28 cellular contexts compared by ENCODE assay signal in genomic region chr2:36374586-36374985, GRCh38. TPM values are rescaled to one million over a fixed set of nuclear protein-coding genes. Genes with fewer than 3 reads are reported as not detected.
A peak's percentile ranks its signal among the peaks of the same experiment; 100 is the strongest.
DNase-seq lines count a peak whose midpoint lies in the region; FAIRE-seq and TF ChIP-seq lines count a peak whose summit lies in the region.
"Had no signal": no experiment of that assay in that cellular context is flagged by ENCODE, and none has a peak within 500 bp of the region (broad histone marks: within the 10 kb centered on the region; RNA-seq: fewer than 3 reads in every experiment).

No MANE protein-coding gene starts in this region.

- H4K20me1 ChIP-seq in GM23248 (ENCODE audit: insufficient read depth) (peaks cover 40% of the 10 kb centered on the region), PC-9 (ENCODE audit: insufficient read depth) (no peaks in the 10 kb centered on the region), mammary epithelial cell (ENCODE audit: insufficient read depth, low read length) (no peaks in the 10 kb centered on the region), smooth muscle cell (ENCODE audit: low read depth) (peaks cover 29% of the 10 kb centered on the region)

- H3K9me3 ChIP-seq in GM23248 (ENCODE audit: low read depth) (no peaks in the 10 kb centered on the region), PC-9 (ENCODE audit: insufficient read depth, low read depth) (no peaks in the 10 kb centered on the region), mammary epithelial cell (replicated peaks; ENCODE audit: insufficient read depth, low read length) (no peaks in the 10 kb centered on the region), muscle layer of colon (ENCODE audit: low read length) (no peaks in the 10 kb centered on the region), smooth muscle cell (replicated peaks; ENCODE audit: low read depth) (no peaks in the 10 kb centered on the region)
- H3K9me3 ChIP-seq in CD4-positive, alpha-beta memory T cell (ENCODE audit: control insufficient read depth in 1 of 2, low read length in 2 of 2): no peaks in the 10 kb centered on the region
- H3K9me3 ChIP-seq: body of pancreas, esophagus squamous epithelium, gastrocnemius medialis, sigmoid colon had no signal

- no peak overlapping the region for H3K27ac Mint-ChIP-seq in CD4-positive, alpha-beta memory T cell
- H3K27ac Mint-ChIP-seq: activated B cell treated with CpG ODN at 0.5 μM for 24 hours; activated CD4-positive, alpha-beta memory T cell treated with anti-CD3 and anti-CD28 coated beads, Interleukin-2, amount 10 ng/mL, durations not matched to agents 7 days and 5 days; CD8-positive, alpha-beta T cell; neural progenitor cell; progenitor cell of endocrine pancreas; stimulated activated naive CD8-positive, alpha-beta T cell treated with anti-CD3 and anti-CD28 coated beads, Interleukin-15, Interleukin-2, amounts not matched to agents 100 ng/mL and 50 ng/mL, for 24 hours; type B pancreatic cell had no signal

- no peak for FAIRE-seq in GM19239 (lab: Jason Lieb, UNC)
- FAIRE-seq: islet of Langerhans had no signal

- in situ Hi-C loops in GM23248 (cut with MboI) (no loop called here), mammary epithelial cell (cut with MboI; ENCODE audit: low sequenced_read_pairs in 2 of 2) (loop anchor here in 1 of 2 donors (5.0 kb wide), 1 partner anchor 63 kb away; no protein-coding TSS in a partner anchor)

- H3K36me3 Mint-ChIP-seq in CD4-positive, alpha-beta memory T cell: no peaks in the 10 kb centered on the region
- H3K36me3 Mint-ChIP-seq: CD8-positive, alpha-beta T cell had no signal

- H3K4me2 ChIP-seq in GM23248 (ENCODE audit: unreplicated experiment) (peak overlapping the region; percentile 23), PC-9 (0 out of 2 replicates have a peak overlapping the region, but pooled peaks have one; percentile 4), mammary epithelial cell (ENCODE audit: insufficient read depth, low read depth, low read length) (peak overlapping the region; percentile 40), smooth muscle cell (no peak overlapping the region)
- H3K4me2 ChIP-seq: neural progenitor cell had no signal

- CTCF ChIA-PET in PC-9 (lab: Charles Lee): interaction anchor here (0.6 kb wide), 1 partner anchor 16 kb away, joined by 3 read pairs; no protein-coding TSS in a partner anchor
- CTCF ChIA-PET in mammary epithelial cell (lab: Charles Lee; ENCODE audit: low non-redundant PET): interaction anchor here (0.7 kb wide), 2 partner anchors 12 to 29 kb away, joined by 5 to 13 read pairs; no protein-coding TSS in a partner anchor
- CTCF ChIA-PET in CD4-positive, alpha-beta memory T cell (lab: Charles Lee; ENCODE audit: partially characterized antibody): no interaction called here

- POLR2A ChIA-PET in PC-9 (lab: Charles Lee; ENCODE audit: unreplicated experiment): interaction anchor here (0.6 kb wide), 1 partner anchor 18 kb away, joined by 7 read pairs; no protein-coding TSS in a partner anchor
- POLR2A ChIA-PET in CD4-positive, alpha-beta memory T cell (lab: Charles Lee; ENCODE audit: partially characterized antibody): no interaction called here

- intact Hi-C loops in PC-9 (cut with micrococcal nuclease; ENCODE audit: unreplicated experiment): loop anchor here (5.0 kb wide), 2 partner anchors 88 to 188 kb away; no protein-coding TSS in a partner anchor
- intact Hi-C loops in mammary epithelial cell (cut with micrococcal nuclease): loop anchor here (1.0 to 5.0 kb wide), 2 partner anchors 16 to 88 kb away; no protein-coding TSS in a partner anchor
- intact Hi-C loops in CD4-positive, alpha-beta memory T cell (cut with micrococcal nuclease): no loop called here

- H3K36me3 ChIP-seq in GM23248 (ENCODE audit: low read depth): peaks cover 26% of the 10 kb centered on the region
- 0 out of 2 replicates have a peak, but pooled peaks cover 14% of the 10 kb centered on the region for H3K36me3 ChIP-seq in PC-9 (ENCODE audit: low read depth)
- peaks cover 4% of the 10 kb centered on the region for H3K36me3 ChIP-seq in mammary epithelial cell (ENCODE audit: insufficient read depth, low read length)
- no peaks in the 10 kb centered on the region for H3K36me3 ChIP-seq in muscle layer of colon (ENCODE audit: insufficient read depth, low read length)
- no peaks in the 10 kb centered on the region for H3K36me3 ChIP-seq in smooth muscle cell (ENCODE audit: low read depth)
- H3K36me3 ChIP-seq in CD4-positive, alpha-beta memory T cell (ENCODE audit: insufficient read depth, low read length): no peaks in the 10 kb centered on the region
- H3K36me3 ChIP-seq: esophagus squamous epithelium, gastrocnemius medialis, neural progenitor cell, sigmoid colon had no signal

- no peak overlapping the region for H3K4me3 Mint-ChIP-seq in CD4-positive, alpha-beta memory T cell
- H3K4me3 Mint-ChIP-seq: activated B cell treated with CpG ODN at 0.5 μM for 24 hours; activated CD4-positive, alpha-beta memory T cell treated with anti-CD3 and anti-CD28 coated beads, Interleukin-2, amount 10 ng/mL, durations not matched to agents 7 days and 5 days; CD8-positive, alpha-beta T cell; neural progenitor cell; stimulated activated naive CD8-positive, alpha-beta T cell treated with anti-CD3 and anti-CD28 coated beads, Interleukin-15, Interleukin-2, amounts not matched to agents 100 ng/mL and 50 ng/mL, for 24 hours; type B pancreatic cell had no signal

- peaks cover 0 to 4% of the 10 kb centered on the region in 2 donors for H3K27me3 Mint-ChIP-seq in CD4-positive, alpha-beta memory T cell
- H3K27me3 Mint-ChIP-seq: progenitor cell of endocrine pancreas; stimulated activated naive CD8-positive, alpha-beta T cell treated with anti-CD3 and anti-CD28 coated beads, Interleukin-15, Interleukin-2, amounts not matched to agents 100 ng/mL and 50 ng/mL, for 24 hours; type B pancreatic cell had no signal

- H3K27me3 ChIP-seq in GM23248 (replicated peaks; ENCODE audit: insufficient read depth) (no peaks in the 10 kb centered on the region), PC-9 (ENCODE audit: insufficient read depth, low read depth) (no peaks in the 10 kb centered on the region), mammary epithelial cell (ENCODE audit: insufficient read depth, low read length) (no peaks in the 10 kb centered on the region), muscle layer of colon (ENCODE audit: control insufficient read depth in 1 of 2, insufficient read depth in 2 of 2, low read length in 2 of 2) (no peaks in the 10 kb centered on the region), smooth muscle cell (ENCODE audit: low read depth) (no peaks in the 10 kb centered on the region)
- H3K27me3 ChIP-seq in CD4-positive, alpha-beta memory T cell (ENCODE audit: insufficient read depth, low read length): no peaks in the 10 kb centered on the region
- H3K27me3 ChIP-seq: body of pancreas, esophagus squamous epithelium, gastrocnemius medialis, neural progenitor cell, sigmoid colon had no signal

- no peaks in the 10 kb centered on the region for H3K9me3 Mint-ChIP-seq in CD4-positive, alpha-beta memory T cell
- H3K9me3 Mint-ChIP-seq: activated B cell treated with CpG ODN at 0.5 μM for 24 hours; activated CD4-positive, alpha-beta memory T cell treated with anti-CD3 and anti-CD28 coated beads, Interleukin-2, amount 10 ng/mL, durations not matched to agents 7 days and 5 days; CD8-positive, alpha-beta T cell; neural progenitor cell; stimulated activated naive CD8-positive, alpha-beta T cell treated with anti-CD3 and anti-CD28 coated beads, Interleukin-15, Interleukin-2, amounts not matched to agents 100 ng/mL and 50 ng/mL, for 24 hours; type B pancreatic cell had no signal

- H3K9me2 ChIP-seq in GM23248 (ENCODE audit: insufficient read depth) (no peaks in the 10 kb centered on the region), PC-9 (ENCODE audit: insufficient read depth) (no peaks in the 10 kb centered on the region)

- dilution Hi-C loops in mammary epithelial cell (cut with HindIII; ENCODE audit: low sequenced_read_pairs): no loop called here

- peaks cover 100% of the 10 kb centered on the region for H3K79me2 ChIP-seq in GM23248 (ENCODE audit: insufficient read depth)
- H3K79me2 ChIP-seq in PC-9 (ENCODE audit: low read depth): peaks cover 95% of the 10 kb centered on the region
- peaks cover 97% of the 10 kb centered on the region for H3K79me2 ChIP-seq in mammary epithelial cell (ENCODE audit: insufficient read depth, low read length)
- peaks cover 39% of the 10 kb centered on the region for H3K79me2 ChIP-seq in smooth muscle cell (ENCODE audit: low read depth)

- DNase-seq in GM23248 (peak; percentile 56), PC-9 (peak in 1 of 2 experiments; percentile 47), mammary epithelial cell (peak; percentile 62), dermis blood vessel endothelial cell (no peak), smooth muscle cell (lab: John Stamatoyannopoulos, UW; ENCODE audit: unreplicated experiment) (no peak), GM19239 (ENCODE audit: insufficient read length, low spot score) (no peak)
- no peak for DNase-seq in CD4-positive, alpha-beta memory T cell
- DNase-seq: activated B cell treated with CpG ODN at 0.5 μM for 24 hours; activated CD4-positive, alpha-beta memory T cell treated with anti-CD3 and anti-CD28 coated beads, Interleukin-2, amount 10 ng/mL, durations not matched to agents 7 days and 5 days; activated effector memory CD4-positive, alpha-beta T cell treated with Interleukin-2 at 50 U/mL for 16 hours; body of pancreas; CD8-positive, alpha-beta T cell; DMS153; effector CD8-positive, alpha-beta T cell; esophagus squamous epithelium; gastrocnemius medialis; GDM1; GOT3; Karpas-422; NCI-H1694 treated with DMSO at 0.1 percent for 48 hours; NCI-H2171 treated with DMSO at 0.1 percent for 48 hours; sigmoid colon had no signal

- H3K27ac ChIP-seq in GM23248 (peak overlapping the region; percentile 64; the same call in 1 of the 2 replicates), PC-9 (peak overlapping the region; percentile 25; the same call in 1 of the 2 replicates), mammary epithelial cell (ENCODE audit: insufficient read depth, low read depth, low read length) (peak overlapping the region; percentile 54), muscle layer of colon (ENCODE audit: low read depth, low read length) (peak overlapping the region; percentile 14), smooth muscle cell (ENCODE audit: low read depth) (no peak overlapping the region)
- no peak overlapping the region for H3K27ac ChIP-seq in CD4-positive, alpha-beta memory T cell (ENCODE audit: low read depth, low read length)
- H3K27ac ChIP-seq: body of pancreas, neural progenitor cell had no signal

- H3K4me1 Mint-ChIP-seq in CD4-positive, alpha-beta memory T cell: peaks cover 7 to 12% (median 10%) of the 10 kb centered on the region in 4 donors
- H3K4me1 Mint-ChIP-seq: activated B cell treated with CpG ODN at 0.5 μM for 24 hours had no signal

- H2AFZ ChIP-seq in GM23248 (no peak overlapping the region), PC-9 (no peak overlapping the region), mammary epithelial cell (ENCODE audit: low read depth, low read length) (no peak overlapping the region), smooth muscle cell (ENCODE audit: low read depth) (no peak overlapping the region)
- H2AFZ ChIP-seq: neural progenitor cell had no signal

- H3K9ac ChIP-seq in GM23248 (no peak overlapping the region), mammary epithelial cell (ENCODE audit: insufficient read depth, low read length) (no peak overlapping the region), muscle layer of colon (ENCODE audit: low read length) (no peak overlapping the region), smooth muscle cell (ENCODE audit: low read depth) (no peak overlapping the region)
- H3K9ac ChIP-seq: neural progenitor cell had no signal

- 59 to 66% methylated on average over 3 of the region's 3 CpGs for WGBS in GM23248 (ENCODE audit: low coverage in 1 of 2, low lambda C conversion rate in 2 of 2, missing lambda C conversion rate in 2 of 2), 2 experiments
- 19% methylated on average over 3 of the region's 3 CpGs for WGBS in mammary epithelial cell (ENCODE audit: low coverage, missing lambda C conversion rate)
- WGBS in smooth muscle cell (ENCODE audit: low lambda C conversion rate): 69% methylated on average over 3 of the region's 3 CpGs

- peaks cover 100% of the 10 kb centered on the region for H3F3A ChIP-seq in GM23248 (ENCODE audit: insufficient read depth)
- peaks cover 60% of the 10 kb centered on the region for H3F3A ChIP-seq in PC-9 (ENCODE audit: insufficient read depth, low read depth)
- no peaks in the 10 kb centered on the region for H3F3A ChIP-seq in smooth muscle cell (ENCODE audit: low read depth)

- H3K4me3 ChIP-seq in GM23248: no peak overlapping the region
- H3K4me3 ChIP-seq in PC-9: no peak overlapping the region
- H3K4me3 ChIP-seq in mammary epithelial cell (replicated peaks in 1 of 3; ENCODE audit: insufficient read depth in 1 of 3, low read depth in 2 of 3, low read length in 3 of 3): no peak overlapping the region
- no peak overlapping the region for H3K4me3 ChIP-seq in muscle layer of colon (ENCODE audit: low read depth in 1 of 2, low read length in 2 of 2)
- no peak overlapping the region for H3K4me3 ChIP-seq in smooth muscle cell
- no peak overlapping the region for H3K4me3 ChIP-seq in CD4-positive, alpha-beta memory T cell (ENCODE audit: low read length in 2 of 2)
- H3K4me3 ChIP-seq: body of pancreas, esophagus squamous epithelium, gastrocnemius medialis, neural progenitor cell, sigmoid colon had no signal

- peaks cover 100% of the 10 kb centered on the region for H3K4me1 ChIP-seq in GM23248 (ENCODE audit: insufficient read depth)
- H3K4me1 ChIP-seq in PC-9 (replicated peaks; ENCODE audit: insufficient read depth): peaks cover 98% of the 10 kb centered on the region
- peaks cover 96% of the 10 kb centered on the region for H3K4me1 ChIP-seq in mammary epithelial cell (ENCODE audit: insufficient read depth, low read length)
- peaks cover 71% of the 10 kb centered on the region for H3K4me1 ChIP-seq in muscle layer of colon (ENCODE audit: insufficient read depth, low read length)
- peaks cover 19% of the 10 kb centered on the region for H3K4me1 ChIP-seq in smooth muscle cell (ENCODE audit: low read depth)
- no peaks in the 10 kb centered on the region for H3K4me1 ChIP-seq in CD4-positive, alpha-beta memory T cell (ENCODE audit: insufficient read depth, low read length)

- TF ChIP-seq CTCF in PC-9 (conservative IDR thresholded peaks at IDR 0.05) (no peak), mammary epithelial cell (conservative IDR thresholded peaks at IDR 0.05 in 1 of 2, IDR thresholded peaks at IDR 0.05 in 1 of 2; ENCODE audit: extremely low read depth in 1 of 2, insufficient read depth in 1 of 2, low read depth in 1 of 2, low read length in 2 of 2) (no peak), smooth muscle cell (IDR thresholded peaks at IDR 0.05; ENCODE audit: borderline replicate concordance, insufficient read depth, poor library complexity, severe bottlenecking) (no peak)

- BruUV-seq in PC-9 (replicated peaks; lab: Mats Ljungman, UMichigan): no TSS peak
- BruUV-seq in mammary epithelial cell (replicated peaks; lab: Mats Ljungman, UMichigan): no TSS peak

RNA-seq across cellular contexts. Expression of gene CRIM1, which starts 19.0 kb away (rescaled TPM):
- 485 and 499 TPM in 2 replicates for total RNA-seq in GM23248 (2014; rRNA removed; shearing (Covaris generic))
- polyA plus RNA-seq in GM23248 (2016; fragmentation: Nextera tagmentation; extraction: Ambion mirVana) (76.4 and 77.4 TPM in 2 replicates), mammary epithelial cell (103 TPM), smooth muscle cell (10.1 and 15.7 TPM in 2 replicates)
- total RNA-seq in PC-9 (2021) (133 and 154 TPM in 2 replicates), mammary epithelial cell (100 to 1,000 TPM; 237 to 387 TPM), dermis blood vessel endothelial cell (765 and 891 TPM in 2 replicates), smooth muscle cell (28.0 and 32.8 TPM in 2 replicates)
- polyA minus RNA-seq in mammary epithelial cell: 304 TPM
- total RNA-seq in CD4-positive, alpha-beta memory T cell: 10 to 100 TPM in 1 of 2 experiments, 1 to 10 TPM in 1; 6.8 to 12.0 TPM
- polyA plus RNA-seq in CD4-positive, alpha-beta memory T cell: under 1 TPM in 1 of 2 donors, not detected in 1; 0.91 TPM

Comparison
In these comparisons a context has a peak if more than half of its experiments do, and no peak if none do; other contexts are left out.
1. DNase-seq: peak in GM23248 (single experiment) and mammary epithelial cell (single experiment); none in dermis blood vessel endothelial cell (single experiment), smooth muscle cell (single experiment), GM19239 (single experiment) and CD4-positive, alpha-beta memory T cell (0 of 5).
2. H3K27ac ChIP-seq: peak in GM23248 (single experiment), PC-9 (single experiment), mammary epithelial cell (single experiment) and muscle layer of colon (single experiment); none in smooth muscle cell (single experiment) and CD4-positive, alpha-beta memory T cell (single experiment).